11 cellular contexts compared by ENCODE assay signal in genomic region chr10:3961082-3961481, GRCh38.
DNase-seq lines count a peak whose midpoint lies in the region; ATAC-seq lines count a peak whose summit lies in the region.
"Had no signal": no experiment of that assay in that cellular context is flagged by ENCODE, and none has a peak within 500 bp of the region (broad histone marks: within the 10 kb centered on the region; RNA-seq: fewer than 3 reads in every experiment).

No MANE protein-coding gene starts in this region.

- peak overlapping the region; percentile 88 for H3K27ac Mint-ChIP-seq in activated naive CD4-positive, alpha-beta T cell treated with anti-CD3 and anti-CD28 coated beads, Interleukin-2, amount 10 ng/mL, durations not matched to agents 7 days and 5 days
- peak overlapping the region; percentile 84 for H3K27ac Mint-ChIP-seq in stimulated activated naive B cell treated with anti-CD40 and anti-IgM and Interleukin-4, amounts not matched to agents 10 μg/mL and 1 μg/mL and 100 μg/mL, for 72 hours

- no peaks in the 10 kb centered on the region for H3K27me3 Mint-ChIP-seq in activated naive CD4-positive, alpha-beta T cell treated with anti-CD3 and anti-CD28 coated beads, Interleukin-2, amount 10 ng/mL, durations not matched to agents 7 days and 5 days
- peaks cover 0 to 8% of the 10 kb centered on the region in 2 donors for H3K27me3 Mint-ChIP-seq in stimulated activated naive B cell treated with anti-CD40 and anti-IgM and Interleukin-4, amounts not matched to agents 10 μg/mL and 1 μg/mL and 100 μg/mL, for 72 hours

- peak; percentile 43 for DNase-seq in activated naive CD4-positive, alpha-beta T cell treated with Interleukin-2 at 50 U/mL for 16 hours
- no peak for DNase-seq in activated naive CD4-positive, alpha-beta T cell treated with anti-CD3 and anti-CD28 coated beads, Interleukin-2, amount 50 U/mL, for 16 hours
- peak; percentile 76 for DNase-seq in activated naive CD4-positive, alpha-beta T cell treated with anti-CD3 and anti-CD28 coated beads, Interleukin-2, amount 10 ng/mL, durations not matched to agents 7 days and 5 days
- peak; percentile 18 for DNase-seq in stimulated activated naive B cell treated with anti-CD40 and anti-IgM and Interleukin-4, amounts not matched to agents 10 μg/mL and 1 μg/mL and 100 μg/mL, for 72 hours
- no peak for DNase-seq in NCI-H2196 treated with DMSO at 0.1 percent for 48 hours (lab: John Stamatoyannopoulos, UW; ENCODE audit: unreplicated experiment)
- no peak for DNase-seq in activated CD4-positive, CD25-positive, alpha-beta regulatory T cell treated with anti-CD3 and anti-CD28 coated beads, Interleukin-2, amount 50 U/mL, for 72 hours
- DNase-seq in glomerular visceral epithelial cell (ENCODE audit: extremely low spot score), result no peak
- DNase-seq: colonic mucosa, heart left ventricle, MG63 had no signal

- H3K4me1 Mint-ChIP-seq in activated naive CD4-positive, alpha-beta T cell treated with anti-CD3 and anti-CD28 coated beads, Interleukin-2, amount 10 ng/mL, durations not matched to agents 7 days and 5 days, result peaks cover 52% of the 10 kb centered on the region
- peaks cover 15 to 30% of the 10 kb centered on the region in 2 donors for H3K4me1 Mint-ChIP-seq in stimulated activated naive B cell treated with anti-CD40 and anti-IgM and Interleukin-4, amounts not matched to agents 10 μg/mL and 1 μg/mL and 100 μg/mL, for 72 hours

- CTCF ChIA-PET in activated naive CD4-positive, alpha-beta T cell treated with anti-CD3 and anti-CD28 coated beads, Interleukin-2, amount 10 ng/mL, durations not matched to agents 7 days and 5 days (lab: Charles Lee), result interaction anchor here (0.9 to 2.8 kb wide), 4 partner anchors 10 to 28 kb away, joined by 3 to 13 read pairs (median 4); no protein-coding TSS in a partner anchor

- H3K9me3 Mint-ChIP-seq in activated naive CD4-positive, alpha-beta T cell treated with anti-CD3 and anti-CD28 coated beads, Interleukin-2, amount 10 ng/mL, durations not matched to agents 7 days and 5 days, result no peaks in the 10 kb centered on the region
- no peaks in the 10 kb centered on the region for H3K9me3 Mint-ChIP-seq in stimulated activated naive B cell treated with anti-CD40 and anti-IgM and Interleukin-4, amounts not matched to agents 10 μg/mL and 1 μg/mL and 100 μg/mL, for 72 hours

- H3K4me3 Mint-ChIP-seq in activated naive CD4-positive, alpha-beta T cell treated with anti-CD3 and anti-CD28 coated beads, Interleukin-2, amount 10 ng/mL, durations not matched to agents 7 days and 5 days, result peak overlapping the region; percentile 24
- peak overlapping the region in 1 of 2 donors; percentile 43 for H3K4me3 Mint-ChIP-seq in stimulated activated naive B cell treated with anti-CD40 and anti-IgM and Interleukin-4, amounts not matched to agents 10 μg/mL and 1 μg/mL and 100 μg/mL, for 72 hours

- H3K36me3 Mint-ChIP-seq in activated naive CD4-positive, alpha-beta T cell treated with anti-CD3 and anti-CD28 coated beads, Interleukin-2, amount 10 ng/mL, durations not matched to agents 7 days and 5 days, result no peaks in the 10 kb centered on the region
- H3K36me3 Mint-ChIP-seq in stimulated activated naive B cell treated with anti-CD40 and anti-IgM and Interleukin-4, amounts not matched to agents 10 μg/mL and 1 μg/mL and 100 μg/mL, for 72 hours, result no peaks in the 10 kb centered on the region

- ATAC-seq in HG03354 (IDR thresholded peaks at IDR 0.05; ENCODE audit: poor library complexity, severe bottlenecking, unreplicated experiment), result peak; percentile 76
- ATAC-seq in stimulated activated naive B cell treated with anti-CD40 and anti-IgM and Interleukin-4, amounts not matched to agents 10 μg/mL and 1 μg/mL and 100 μg/mL, for 72 hours (replicated peaks), result peak; percentile 84 to 86
- ATAC-seq: heart left ventricle had no signal

Comparison
In these comparisons a context has a peak if more than half of its experiments do, and no peak if none do; other contexts are left out.
1. DNase-seq: peak in activated naive CD4-positive, alpha-beta T cell treated with Interleukin-2 at 50 U/mL for 16 hours (single experiment), activated naive CD4-positive, alpha-beta T cell treated with anti-CD3 and anti-CD28 coated beads, Interleukin-2, amount 10 ng/mL, durations not matched to agents 7 days and 5 days (single experiment) and stimulated activated naive B cell treated with anti-CD40 and anti-IgM and Interleukin-4, amounts not matched to agents 10 μg/mL and 1 μg/mL and 100 μg/mL, for 72 hours (single experiment); none in activated naive CD4-positive, alpha-beta T cell treated with anti-CD3 and anti-CD28 coated beads, Interleukin-2, amount 50 U/mL, for 16 hours (single experiment), NCI-H2196 treated with DMSO at 0.1 percent for 48 hours (single experiment), activated CD4-positive, CD25-positive, alpha-beta regulatory T cell treated with anti-CD3 and anti-CD28 coated beads, Interleukin-2, amount 50 U/mL, for 72 hours (single experiment) and glomerular visceral epithelial cell (single experiment).